ENCODE assay signal across 6 cellular contexts in the genomic region with DNA sequence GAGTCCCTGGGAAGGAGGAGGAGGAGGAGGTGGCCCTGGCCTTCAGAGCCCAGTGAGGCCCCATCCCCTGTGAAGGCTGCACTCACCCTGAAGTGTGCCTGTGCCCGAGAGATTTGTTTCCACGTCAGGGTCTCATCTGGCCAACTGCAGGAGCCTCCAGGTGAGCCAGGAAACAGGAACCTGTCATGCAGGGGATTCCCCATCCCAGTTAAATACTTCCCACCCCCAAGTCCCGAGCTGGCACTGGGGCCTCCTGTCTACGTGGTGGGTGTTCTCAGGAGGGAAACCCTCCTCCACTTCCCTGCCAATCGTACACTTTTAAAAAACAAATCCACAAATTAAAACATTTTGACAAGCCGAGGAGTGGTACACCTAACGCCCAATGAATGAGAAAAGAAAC. TPM values are rescaled to one million over a fixed set of nuclear protein-coding genes. Genes with fewer than 3 reads are reported as not detected.
DNase-seq lines count a peak whose midpoint lies in the region; ATAC-seq and TF ChIP-seq lines count a peak whose summit lies in the region.
"Not testable (repeated sequence)": the region's sequence is repeated elsewhere in the genome, so short reads cannot be mapped to it uniquely, and the experiment has no call there.

No MANE protein-coding gene starts in this region.

- not testable (repeated sequence) for H3K4me2 ChIP-seq in osteoblast (ENCODE audit: insufficient read depth, low read length)

- not testable (repeated sequence) for H3K27me3 ChIP-seq in CD4-positive, alpha-beta T cell (ENCODE audit: control insufficient read depth, insufficient read depth, low read length); endodermal cell (ENCODE audit: control insufficient read depth, insufficient read depth, low read length, poor library complexity, severe bottlenecking); osteoblast (ENCODE audit: insufficient read depth, low read length)

- H3K4me3 Mint-ChIP-seq in CD4-positive, alpha-beta T cell: peak overlapping the region; percentile 15
- H3K4me3 Mint-ChIP-seq in endodermal cell, type B pancreatic cell: not testable (repeated sequence)

- not testable (repeated sequence) for H3K36me3 ChIP-seq in endodermal cell (ENCODE audit: control insufficient read depth, insufficient read depth, low read length); osteoblast (ENCODE audit: insufficient read depth, low read length)

- CTCF ChIA-PET in CD4-positive, alpha-beta T cell (lab: Charles Lee): not testable (repeated sequence)

- not testable (repeated sequence) for H3K36me3 Mint-ChIP-seq in CD4-positive, alpha-beta T cell (ENCODE audit: low read depth); endodermal cell (ENCODE audit: low read depth); type B pancreatic cell

- not testable (repeated sequence) for H3K9me3 ChIP-seq in CD4-positive, alpha-beta T cell (ENCODE audit: control insufficient read depth, low read length); endodermal cell (ENCODE audit: control insufficient read depth, low read length); osteoblast (ENCODE audit: low read depth, low read length)

- TF ChIP-seq CTCF in CD4-positive, alpha-beta T cell (IDR thresholded peaks at IDR 0.05); endodermal cell (conservative IDR thresholded peaks at IDR 0.05); osteoblast (IDR thresholded peaks at IDR 0.05; ENCODE audit: extremely low read depth, low read depth, low read length); type B pancreatic cell (conservative IDR thresholded peaks at IDR 0.05): not testable (repeated sequence)

- POLR2A ChIA-PET in CD4-positive, alpha-beta T cell (lab: Charles Lee): not testable (repeated sequence)

- not testable (repeated sequence) for H3K4me1 ChIP-seq in endodermal cell (ENCODE audit: control insufficient read depth, insufficient read depth, low read length); osteoblast (ENCODE audit: insufficient read depth, low read length)

- ATAC-seq in CD4-positive, alpha-beta T cell (ENCODE audit: poor library complexity): not testable (repeated sequence)

- intact Hi-C loops in CD4-positive, alpha-beta T cell (cut with DNase I, micrococcal nuclease): not testable (repeated sequence)

- not testable (repeated sequence) for H3K27ac Mint-ChIP-seq in CD4-positive, alpha-beta T cell; endodermal cell; type B pancreatic cell

- not testable (repeated sequence) for H3K4me3 ChIP-seq in endodermal cell (ENCODE audit: low read length); osteoblast (ENCODE audit: insufficient read depth, low read length)

- not testable (repeated sequence) for DNase-seq in CD4-positive, alpha-beta T cell
- peak; percentile 2 for DNase-seq in SK-N-DZ (ENCODE audit: low spot score)
- peak; percentile 35 for DNase-seq in endodermal cell
- DNase-seq in mesenteric fat pad (ENCODE audit: low spot score): peak; percentile 81
- DNase-seq in osteoblast (ENCODE audit: insufficient read length, low spot score, missing footprints): peak; percentile 27
- DNase-seq in type B pancreatic cell (ENCODE audit: extremely low spot score, unreplicated experiment): peak; percentile 62

- not testable (repeated sequence) for H2AFZ ChIP-seq in osteoblast (ENCODE audit: low read length)

- not testable (repeated sequence) for H4K20me1 ChIP-seq in osteoblast (ENCODE audit: insufficient read depth, low read length)

- not testable (repeated sequence) for H3K4me1 Mint-ChIP-seq in CD4-positive, alpha-beta T cell (ENCODE audit: low read depth); endodermal cell; type B pancreatic cell (ENCODE audit: unreplicated experiment)

- WGBS in endodermal cell (ENCODE audit: insufficient coverage in 1 of 2, insufficient read length in 1 of 2), 2 experiments: 92% methylated on average over 2 to 7 of the region's 7 CpGs

- H3K9ac ChIP-seq in endodermal cell (ENCODE audit: extremely low read depth, low read length, poor library complexity, severe bottlenecking): not testable (repeated sequence)

- not testable (repeated sequence) for H3K9me3 Mint-ChIP-seq in CD4-positive, alpha-beta T cell; endodermal cell; type B pancreatic cell

- not testable (repeated sequence) for H3K27me3 Mint-ChIP-seq in CD4-positive, alpha-beta T cell
- peaks cover 16% of the 10 kb centered on the region for H3K27me3 Mint-ChIP-seq in endodermal cell (ENCODE audit: insufficient read depth)
- peaks cover 20% of the 10 kb centered on the region for H3K27me3 Mint-ChIP-seq in type B pancreatic cell

- not testable (repeated sequence) for H3K79me2 ChIP-seq in osteoblast (ENCODE audit: insufficient read depth, low read length)

- not testable (repeated sequence) for H3K27ac ChIP-seq in CD4-positive, alpha-beta T cell (ENCODE audit: low read depth, low read length); endodermal cell (ENCODE audit: low read depth, low read length); osteoblast (ENCODE audit: low read depth, low read length)

RNA-seq across cellular contexts. Expression of a gene that starts 50.9 kb away (rescaled TPM):
- 10 to 100 TPM; 88.7 to 98.4 TPM for total RNA-seq in CD4-positive, alpha-beta T cell
- polyA plus RNA-seq in SK-N-DZ (2014; cell fraction: cytosol; rRNA removed): 43.3 and 48.0 TPM in 2 replicates
- polyA plus RNA-seq in SK-N-DZ (2014; cell fraction: nucleus; rRNA removed): 204 and 270 TPM in 2 replicates
- total RNA-seq in endodermal cell (10 to 100 TPM; 50.0 to 52.3 TPM), mesenteric fat pad (36.1 TPM), osteoblast (30.1 and 31.1 TPM in 2 replicates), type B pancreatic cell (ENCODE audit: low replicate concordance) (46.3 and 59.3 TPM in 2 replicates)
- polyA plus RNA-seq in endodermal cell (2013, experiment 1 of 2): 50.9 TPM
- 45.1 TPM for polyA plus RNA-seq in endodermal cell (2013, experiment 2 of 2)
